1 cellular context compared by ENCODE assay signal in the genomic region with DNA sequence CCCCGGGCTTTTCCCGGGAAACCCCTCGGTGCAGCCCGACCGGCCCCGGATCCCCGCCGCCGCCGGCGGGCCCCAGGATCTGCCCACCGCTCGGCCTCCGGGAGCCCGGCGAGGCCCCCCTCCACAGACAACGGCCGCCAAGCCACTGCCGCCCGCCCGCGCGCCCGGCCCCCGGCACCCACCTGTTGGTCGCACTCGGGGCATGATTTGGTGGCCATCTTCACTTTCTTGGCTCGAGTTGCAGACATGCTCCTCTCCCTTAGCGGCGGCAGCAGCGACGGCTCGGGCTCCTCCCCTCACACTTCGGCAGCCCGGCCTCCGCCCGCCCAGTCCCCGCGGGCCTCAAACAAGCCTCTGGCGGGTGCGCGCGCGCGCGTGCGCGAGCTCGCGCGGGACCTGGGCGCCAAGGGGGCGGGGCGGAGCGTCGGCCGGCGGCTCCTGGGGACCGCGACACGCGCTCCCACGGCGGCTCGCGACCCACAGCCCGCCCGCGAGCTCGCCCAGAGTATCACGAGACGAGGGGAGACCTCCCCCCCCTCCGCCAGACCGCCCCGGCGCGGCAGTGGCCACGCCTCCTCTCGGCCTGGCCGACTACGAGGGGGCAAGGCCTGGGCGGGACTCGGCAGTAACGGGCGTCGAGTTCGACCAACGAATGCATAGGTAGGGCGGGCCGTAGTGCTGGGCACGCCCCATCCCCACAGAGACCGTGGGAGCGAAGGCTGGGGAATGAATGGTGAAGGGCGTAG.
TF ChIP-seq lines count a peak whose summit lies in the region.

A gene with protein sequence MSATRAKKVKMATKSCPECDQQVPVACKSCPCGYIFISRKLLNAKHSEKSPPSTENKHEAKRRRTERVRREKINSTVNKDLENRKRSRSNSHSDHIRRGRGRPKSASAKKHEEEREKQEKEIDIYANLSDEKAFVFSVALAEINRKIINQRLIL (minus strand): TSS at position 279 of the 746 bp plus-strand sequence. CDS start 31 bp downstream, at position 248.

TF ChIP-seq in HepG2, 621 proteins besides CTCF, POLR2A, EP300 and RAD21 (continued from another document and continues in another):
- TF ChIP-seq, protein P1, sequence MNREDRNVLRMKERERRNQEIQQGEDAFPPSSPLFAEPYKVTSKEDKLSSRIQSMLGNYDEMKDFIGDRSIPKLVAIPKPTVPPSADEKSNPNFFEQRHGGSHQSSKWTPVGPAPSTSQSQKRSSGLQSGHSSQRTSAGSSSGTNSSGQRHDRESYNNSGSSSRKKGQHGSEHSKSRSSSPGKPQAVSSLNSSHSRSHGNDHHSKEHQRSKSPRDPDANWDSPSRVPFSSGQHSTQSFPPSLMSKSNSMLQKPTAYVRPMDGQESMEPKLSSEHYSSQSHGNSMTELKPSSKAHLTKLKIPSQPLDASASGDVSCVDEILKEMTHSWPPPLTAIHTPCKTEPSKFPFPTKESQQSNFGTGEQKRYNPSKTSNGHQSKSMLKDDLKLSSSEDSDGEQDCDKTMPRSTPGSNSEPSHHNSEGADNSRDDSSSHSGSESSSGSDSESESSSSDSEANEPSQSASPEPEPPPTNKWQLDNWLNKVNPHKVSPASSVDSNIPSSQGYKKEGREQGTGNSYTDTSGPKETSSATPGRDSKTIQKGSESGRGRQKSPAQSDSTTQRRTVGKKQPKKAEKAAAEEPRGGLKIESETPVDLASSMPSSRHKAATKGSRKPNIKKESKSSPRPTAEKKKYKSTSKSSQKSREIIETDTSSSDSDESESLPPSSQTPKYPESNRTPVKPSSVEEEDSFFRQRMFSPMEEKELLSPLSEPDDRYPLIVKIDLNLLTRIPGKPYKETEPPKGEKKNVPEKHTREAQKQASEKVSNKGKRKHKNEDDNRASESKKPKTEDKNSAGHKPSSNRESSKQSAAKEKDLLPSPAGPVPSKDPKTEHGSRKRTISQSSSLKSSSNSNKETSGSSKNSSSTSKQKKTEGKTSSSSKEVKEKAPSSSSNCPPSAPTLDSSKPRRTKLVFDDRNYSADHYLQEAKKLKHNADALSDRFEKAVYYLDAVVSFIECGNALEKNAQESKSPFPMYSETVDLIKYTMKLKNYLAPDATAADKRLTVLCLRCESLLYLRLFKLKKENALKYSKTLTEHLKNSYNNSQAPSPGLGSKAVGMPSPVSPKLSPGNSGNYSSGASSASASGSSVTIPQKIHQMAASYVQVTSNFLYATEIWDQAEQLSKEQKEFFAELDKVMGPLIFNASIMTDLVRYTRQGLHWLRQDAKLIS (CRISPR knock-in tag; IDR thresholded peaks at IDR 0.05): no peak
- no peak for TF ChIP-seq SOX5 (CRISPR knock-in tag; IDR thresholded peaks at IDR 0.05; ENCODE audit: borderline replicate concordance)
- TF ChIP-seq PPARG (CRISPR knock-in tag; conservative IDR thresholded peaks at IDR 0.05): no peak; the same call in 1 of the 2 replicates
- TF ChIP-seq, protein P2, sequence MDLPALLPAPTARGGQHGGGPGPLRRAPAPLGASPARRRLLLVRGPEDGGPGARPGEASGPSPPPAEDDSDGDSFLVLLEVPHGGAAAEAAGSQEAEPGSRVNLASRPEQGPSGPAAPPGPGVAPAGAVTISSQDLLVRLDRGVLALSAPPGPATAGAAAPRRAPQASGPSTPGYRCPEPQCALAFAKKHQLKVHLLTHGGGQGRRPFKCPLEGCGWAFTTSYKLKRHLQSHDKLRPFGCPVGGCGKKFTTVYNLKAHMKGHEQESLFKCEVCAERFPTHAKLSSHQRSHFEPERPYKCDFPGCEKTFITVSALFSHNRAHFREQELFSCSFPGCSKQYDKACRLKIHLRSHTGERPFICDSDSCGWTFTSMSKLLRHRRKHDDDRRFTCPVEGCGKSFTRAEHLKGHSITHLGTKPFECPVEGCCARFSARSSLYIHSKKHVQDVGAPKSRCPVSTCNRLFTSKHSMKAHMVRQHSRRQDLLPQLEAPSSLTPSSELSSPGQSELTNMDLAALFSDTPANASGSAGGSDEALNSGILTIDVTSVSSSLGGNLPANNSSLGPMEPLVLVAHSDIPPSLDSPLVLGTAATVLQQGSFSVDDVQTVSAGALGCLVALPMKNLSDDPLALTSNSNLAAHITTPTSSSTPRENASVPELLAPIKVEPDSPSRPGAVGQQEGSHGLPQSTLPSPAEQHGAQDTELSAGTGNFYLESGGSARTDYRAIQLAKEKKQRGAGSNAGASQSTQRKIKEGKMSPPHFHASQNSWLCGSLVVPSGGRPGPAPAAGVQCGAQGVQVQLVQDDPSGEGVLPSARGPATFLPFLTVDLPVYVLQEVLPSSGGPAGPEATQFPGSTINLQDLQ (CRISPR knock-in tag; IDR thresholded peaks at IDR 0.05): 0 out of 2 replicates have a peak, but pooled peaks have one; percentile 94
- TF ChIP-seq, protein P3, sequence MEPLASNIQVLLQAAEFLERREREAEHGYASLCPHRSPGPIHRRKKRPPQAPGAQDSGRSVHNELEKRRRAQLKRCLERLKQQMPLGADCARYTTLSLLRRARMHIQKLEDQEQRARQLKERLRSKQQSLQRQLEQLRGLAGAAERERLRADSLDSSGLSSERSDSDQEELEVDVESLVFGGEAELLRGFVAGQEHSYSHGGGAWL (CRISPR knock-in tag; IDR thresholded peaks at IDR 0.05): peak; percentile 52
- no peak for TF ChIP-seq U2AF2 (IDR thresholded peaks at IDR 0.05; ENCODE audit: low read depth, low read length)
- TF ChIP-seq, protein P4, sequence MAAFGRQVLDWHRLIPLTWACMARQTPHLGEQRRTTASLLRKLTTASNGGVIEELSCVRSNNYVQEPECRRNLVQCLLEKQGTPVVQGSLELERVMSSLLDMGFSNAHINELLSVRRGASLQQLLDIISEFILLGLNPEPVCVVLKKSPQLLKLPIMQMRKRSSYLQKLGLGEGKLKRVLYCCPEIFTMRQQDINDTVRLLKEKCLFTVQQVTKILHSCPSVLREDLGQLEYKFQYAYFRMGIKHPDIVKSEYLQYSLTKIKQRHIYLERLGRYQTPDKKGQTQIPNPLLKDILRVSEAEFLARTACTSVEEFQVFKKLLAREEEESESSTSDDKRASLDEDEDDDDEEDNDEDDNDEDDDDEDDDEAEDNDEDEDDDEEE (CRISPR knock-in tag; IDR thresholded peaks at IDR 0.05): peak; percentile 34; the same call in 1 of the 2 replicates
- TF ChIP-seq, protein P5, sequence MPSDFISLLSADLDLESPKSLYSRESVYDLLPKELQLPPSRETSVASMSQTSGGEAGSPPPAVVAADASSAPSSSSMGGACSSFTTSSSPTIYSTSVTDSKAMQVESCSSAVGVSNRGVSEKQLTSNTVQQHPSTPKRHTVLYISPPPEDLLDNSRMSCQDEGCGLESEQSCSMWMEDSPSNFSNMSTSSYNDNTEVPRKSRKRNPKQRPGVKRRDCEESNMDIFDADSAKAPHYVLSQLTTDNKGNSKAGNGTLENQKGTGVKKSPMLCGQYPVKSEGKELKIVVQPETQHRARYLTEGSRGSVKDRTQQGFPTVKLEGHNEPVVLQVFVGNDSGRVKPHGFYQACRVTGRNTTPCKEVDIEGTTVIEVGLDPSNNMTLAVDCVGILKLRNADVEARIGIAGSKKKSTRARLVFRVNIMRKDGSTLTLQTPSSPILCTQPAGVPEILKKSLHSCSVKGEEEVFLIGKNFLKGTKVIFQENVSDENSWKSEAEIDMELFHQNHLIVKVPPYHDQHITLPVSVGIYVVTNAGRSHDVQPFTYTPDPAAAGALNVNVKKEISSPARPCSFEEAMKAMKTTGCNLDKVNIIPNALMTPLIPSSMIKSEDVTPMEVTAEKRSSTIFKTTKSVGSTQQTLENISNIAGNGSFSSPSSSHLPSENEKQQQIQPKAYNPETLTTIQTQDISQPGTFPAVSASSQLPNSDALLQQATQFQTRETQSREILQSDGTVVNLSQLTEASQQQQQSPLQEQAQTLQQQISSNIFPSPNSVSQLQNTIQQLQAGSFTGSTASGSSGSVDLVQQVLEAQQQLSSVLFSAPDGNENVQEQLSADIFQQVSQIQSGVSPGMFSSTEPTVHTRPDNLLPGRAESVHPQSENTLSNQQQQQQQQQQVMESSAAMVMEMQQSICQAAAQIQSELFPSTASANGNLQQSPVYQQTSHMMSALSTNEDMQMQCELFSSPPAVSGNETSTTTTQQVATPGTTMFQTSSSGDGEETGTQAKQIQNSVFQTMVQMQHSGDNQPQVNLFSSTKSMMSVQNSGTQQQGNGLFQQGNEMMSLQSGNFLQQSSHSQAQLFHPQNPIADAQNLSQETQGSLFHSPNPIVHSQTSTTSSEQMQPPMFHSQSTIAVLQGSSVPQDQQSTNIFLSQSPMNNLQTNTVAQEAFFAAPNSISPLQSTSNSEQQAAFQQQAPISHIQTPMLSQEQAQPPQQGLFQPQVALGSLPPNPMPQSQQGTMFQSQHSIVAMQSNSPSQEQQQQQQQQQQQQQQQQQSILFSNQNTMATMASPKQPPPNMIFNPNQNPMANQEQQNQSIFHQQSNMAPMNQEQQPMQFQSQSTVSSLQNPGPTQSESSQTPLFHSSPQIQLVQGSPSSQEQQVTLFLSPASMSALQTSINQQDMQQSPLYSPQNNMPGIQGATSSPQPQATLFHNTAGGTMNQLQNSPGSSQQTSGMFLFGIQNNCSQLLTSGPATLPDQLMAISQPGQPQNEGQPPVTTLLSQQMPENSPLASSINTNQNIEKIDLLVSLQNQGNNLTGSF (CRISPR knock-in tag; IDR thresholded peaks at IDR 0.05): no peak; the same call in 1 of the 2 replicates
- TF ChIP-seq MBD4 (IDR thresholded peaks at IDR 0.05; ENCODE audit: borderline replicate concordance, low read length): no peak
- no peak for TF ChIP-seq HIVEP1 (CRISPR knock-in tag; IDR thresholded peaks at IDR 0.05)
- peak; percentile 26; the same call in 1 of the 2 replicates for TF ChIP-seq REPIN1 (CRISPR knock-in tag; IDR thresholded peaks at IDR 0.05; ENCODE audit: borderline replicate concordance, low read depth)
- TF ChIP-seq, protein P6, sequence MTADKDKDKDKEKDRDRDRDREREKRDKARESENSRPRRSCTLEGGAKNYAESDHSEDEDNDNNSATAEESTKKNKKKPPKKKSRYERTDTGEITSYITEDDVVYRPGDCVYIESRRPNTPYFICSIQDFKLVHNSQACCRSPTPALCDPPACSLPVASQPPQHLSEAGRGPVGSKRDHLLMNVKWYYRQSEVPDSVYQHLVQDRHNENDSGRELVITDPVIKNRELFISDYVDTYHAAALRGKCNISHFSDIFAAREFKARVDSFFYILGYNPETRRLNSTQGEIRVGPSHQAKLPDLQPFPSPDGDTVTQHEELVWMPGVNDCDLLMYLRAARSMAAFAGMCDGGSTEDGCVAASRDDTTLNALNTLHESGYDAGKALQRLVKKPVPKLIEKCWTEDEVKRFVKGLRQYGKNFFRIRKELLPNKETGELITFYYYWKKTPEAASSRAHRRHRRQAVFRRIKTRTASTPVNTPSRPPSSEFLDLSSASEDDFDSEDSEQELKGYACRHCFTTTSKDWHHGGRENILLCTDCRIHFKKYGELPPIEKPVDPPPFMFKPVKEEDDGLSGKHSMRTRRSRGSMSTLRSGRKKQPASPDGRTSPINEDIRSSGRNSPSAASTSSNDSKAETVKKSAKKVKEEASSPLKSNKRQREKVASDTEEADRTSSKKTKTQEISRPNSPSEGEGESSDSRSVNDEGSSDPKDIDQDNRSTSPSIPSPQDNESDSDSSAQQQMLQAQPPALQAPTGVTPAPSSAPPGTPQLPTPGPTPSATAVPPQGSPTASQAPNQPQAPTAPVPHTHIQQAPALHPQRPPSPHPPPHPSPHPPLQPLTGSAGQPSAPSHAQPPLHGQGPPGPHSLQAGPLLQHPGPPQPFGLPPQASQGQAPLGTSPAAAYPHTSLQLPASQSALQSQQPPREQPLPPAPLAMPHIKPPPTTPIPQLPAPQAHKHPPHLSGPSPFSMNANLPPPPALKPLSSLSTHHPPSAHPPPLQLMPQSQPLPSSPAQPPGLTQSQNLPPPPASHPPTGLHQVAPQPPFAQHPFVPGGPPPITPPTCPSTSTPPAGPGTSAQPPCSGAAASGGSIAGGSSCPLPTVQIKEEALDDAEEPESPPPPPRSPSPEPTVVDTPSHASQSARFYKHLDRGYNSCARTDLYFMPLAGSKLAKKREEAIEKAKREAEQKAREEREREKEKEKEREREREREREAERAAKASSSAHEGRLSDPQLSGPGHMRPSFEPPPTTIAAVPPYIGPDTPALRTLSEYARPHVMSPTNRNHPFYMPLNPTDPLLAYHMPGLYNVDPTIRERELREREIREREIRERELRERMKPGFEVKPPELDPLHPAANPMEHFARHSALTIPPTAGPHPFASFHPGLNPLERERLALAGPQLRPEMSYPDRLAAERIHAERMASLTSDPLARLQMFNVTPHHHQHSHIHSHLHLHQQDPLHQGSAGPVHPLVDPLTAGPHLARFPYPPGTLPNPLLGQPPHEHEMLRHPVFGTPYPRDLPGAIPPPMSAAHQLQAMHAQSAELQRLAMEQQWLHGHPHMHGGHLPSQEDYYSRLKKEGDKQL (CRISPR knock-in tag; IDR thresholded peaks at IDR 0.05; ENCODE audit: low read depth): no peak
- TF ChIP-seq ZKSCAN5 (CRISPR knock-in tag; IDR thresholded peaks at IDR 0.05): no peak
- 0 out of 2 replicates have a peak, but pooled peaks have one; percentile 19 for TF ChIP-seq RXRB (CRISPR knock-in tag; IDR thresholded peaks at IDR 0.05; ENCODE audit: borderline replicate concordance)
- TF ChIP-seq, protein P7, sequence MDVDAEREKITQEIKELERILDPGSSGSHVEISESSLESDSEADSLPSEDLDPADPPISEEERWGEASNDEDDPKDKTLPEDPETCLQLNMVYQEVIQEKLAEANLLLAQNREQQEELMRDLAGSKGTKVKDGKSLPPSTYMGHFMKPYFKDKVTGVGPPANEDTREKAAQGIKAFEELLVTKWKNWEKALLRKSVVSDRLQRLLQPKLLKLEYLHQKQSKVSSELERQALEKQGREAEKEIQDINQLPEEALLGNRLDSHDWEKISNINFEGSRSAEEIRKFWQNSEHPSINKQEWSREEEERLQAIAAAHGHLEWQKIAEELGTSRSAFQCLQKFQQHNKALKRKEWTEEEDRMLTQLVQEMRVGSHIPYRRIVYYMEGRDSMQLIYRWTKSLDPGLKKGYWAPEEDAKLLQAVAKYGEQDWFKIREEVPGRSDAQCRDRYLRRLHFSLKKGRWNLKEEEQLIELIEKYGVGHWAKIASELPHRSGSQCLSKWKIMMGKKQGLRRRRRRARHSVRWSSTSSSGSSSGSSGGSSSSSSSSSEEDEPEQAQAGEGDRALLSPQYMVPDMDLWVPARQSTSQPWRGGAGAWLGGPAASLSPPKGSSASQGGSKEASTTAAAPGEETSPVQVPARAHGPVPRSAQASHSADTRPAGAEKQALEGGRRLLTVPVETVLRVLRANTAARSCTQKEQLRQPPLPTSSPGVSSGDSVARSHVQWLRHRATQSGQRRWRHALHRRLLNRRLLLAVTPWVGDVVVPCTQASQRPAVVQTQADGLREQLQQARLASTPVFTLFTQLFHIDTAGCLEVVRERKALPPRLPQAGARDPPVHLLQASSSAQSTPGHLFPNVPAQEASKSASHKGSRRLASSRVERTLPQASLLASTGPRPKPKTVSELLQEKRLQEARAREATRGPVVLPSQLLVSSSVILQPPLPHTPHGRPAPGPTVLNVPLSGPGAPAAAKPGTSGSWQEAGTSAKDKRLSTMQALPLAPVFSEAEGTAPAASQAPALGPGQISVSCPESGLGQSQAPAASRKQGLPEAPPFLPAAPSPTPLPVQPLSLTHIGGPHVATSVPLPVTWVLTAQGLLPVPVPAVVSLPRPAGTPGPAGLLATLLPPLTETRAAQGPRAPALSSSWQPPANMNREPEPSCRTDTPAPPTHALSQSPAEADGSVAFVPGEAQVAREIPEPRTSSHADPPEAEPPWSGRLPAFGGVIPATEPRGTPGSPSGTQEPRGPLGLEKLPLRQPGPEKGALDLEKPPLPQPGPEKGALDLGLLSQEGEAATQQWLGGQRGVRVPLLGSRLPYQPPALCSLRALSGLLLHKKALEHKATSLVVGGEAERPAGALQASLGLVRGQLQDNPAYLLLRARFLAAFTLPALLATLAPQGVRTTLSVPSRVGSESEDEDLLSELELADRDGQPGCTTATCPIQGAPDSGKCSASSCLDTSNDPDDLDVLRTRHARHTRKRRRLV (CRISPR knock-in tag; IDR thresholded peaks at IDR 0.05): no peak
